15 cellular contexts compared by ENCODE assay signal in genomic region chr17:59451706-59452105, GRCh38.
DNase-seq lines count a peak whose midpoint lies in the region; ATAC-seq, FAIRE-seq and TF ChIP-seq lines count a peak whose summit lies in the region.
"Had no signal": no experiment of that assay in that cellular context is flagged by ENCODE, and none has a peak within 500 bp of the region (broad histone marks: within the 10 kb centered on the region; RNA-seq: fewer than 3 reads in every experiment).

No MANE protein-coding gene starts in this region.

- H3K9me3 ChIP-seq in breast epithelium, result no peaks in the 10 kb centered on the region
- no peaks in the 10 kb centered on the region for H3K9me3 ChIP-seq in small intestine (ENCODE audit: control insufficient read depth, low read depth)
- H3K9me3 ChIP-seq in right atrium auricular region, result no peaks in the 10 kb centered on the region
- H3K9me3 ChIP-seq: heart left ventricle, ovary, vagina had no signal

- BruUV-seq in MCF 10A (replicated peaks; lab: Mats Ljungman, UMichigan), result no TSS peak

- POLR2A ChIA-PET in MCF 10A (lab: Yijun Ruan, JAX), result interaction anchor here (0.6 to 1.3 kb wide), 6 partner anchors 10 to 95 kb away, joined by 3 to 4 read pairs (median 3); no protein-coding TSS in a partner anchor

- ATAC-seq in stimulated activated effector memory CD8-positive, alpha-beta T cell treated with anti-CD3 and anti-CD28 coated beads, Interleukin-12 subunit alpha, Interleukin-12 subunit beta, amount 100 ng/mL, for 72 hours, result no peak
- no peak for ATAC-seq in HG02885 (IDR thresholded peaks at IDR 0.05; ENCODE audit: poor library complexity, unreplicated experiment)
- ATAC-seq: heart left ventricle had no signal

- H3K27me3 ChIP-seq in breast epithelium (no peaks in the 10 kb centered on the region), small intestine (ENCODE audit: control insufficient read depth in 2 of 2, insufficient read depth in 2 of 2, low read length in 2 of 2) (no peaks in the 10 kb centered on the region), right atrium auricular region (no peaks in the 10 kb centered on the region)
- H3K27me3 ChIP-seq: heart left ventricle, ovary, vagina had no signal

- H3K9me3 Mint-ChIP-seq in MCF 10A (ENCODE audit: unreplicated experiment), result no peaks in the 10 kb centered on the region
- no peaks in the 10 kb centered on the region for H3K9me3 Mint-ChIP-seq in stimulated activated effector memory CD8-positive, alpha-beta T cell treated with anti-CD3 and anti-CD28 coated beads, Interleukin-12 subunit alpha, Interleukin-12 subunit beta, amount 100 ng/mL, for 72 hours
- H3K9me3 Mint-ChIP-seq: activated B cell treated with CpG ODN at 0.5 μM for 24 hours had no signal

- H3K4me1 ChIP-seq in breast epithelium, result no peaks in the 10 kb centered on the region
- H3K4me1 ChIP-seq in small intestine (ENCODE audit: control insufficient read depth in 2 of 2, insufficient read depth in 1 of 2, low read depth in 1 of 2, low read length in 1 of 2), result no peaks in the 10 kb centered on the region
- no peaks in the 10 kb centered on the region for H3K4me1 ChIP-seq in right atrium auricular region
- H3K4me1 ChIP-seq: vagina had no signal

- no peaks in the 10 kb centered on the region for H3K27me3 Mint-ChIP-seq in MCF 10A (ENCODE audit: insufficient read depth, unreplicated experiment)

- intact Hi-C loops in MCF 10A (cut with micrococcal nuclease) (no loop called here), breast epithelium (cut with DNase I; ENCODE audit: low total_unique reads) (no loop called here)

- CTCF ChIA-PET in MCF 10A (lab: Yijun Ruan, JAX), result interaction anchor here (1.0 to 2.6 kb wide), 5 partner anchors 10 to 141 kb away, joined by 3 to 21 read pairs (median 10); no protein-coding TSS in a partner anchor

- DNase-seq in MCF 10A (ENCODE audit: unreplicated experiment) (peak; percentile 58), breast epithelium (ENCODE audit: low spot score in 2 of 2) (no peak), SW480 (ENCODE audit: low spot score) (peak; percentile 19), fibroblast of villous mesenchyme (ENCODE audit: low read depth) (peak; percentile 32), small intestine (peak; percentile 31), right atrium auricular region (ENCODE audit: low spot score) (no peak)
- no peak for DNase-seq in stimulated activated effector memory CD8-positive, alpha-beta T cell treated with anti-CD3 and anti-CD28 coated beads, Interleukin-12 subunit alpha, Interleukin-12 subunit beta, amount 100 ng/mL, for 72 hours (ENCODE audit: low spot score in 2 of 2)
- DNase-seq: activated B cell treated with CpG ODN at 0.5 μM for 24 hours, amniotic stem cell, heart left ventricle, NCI-H748 treated with DMSO at 0.1 percent for 48 hours, ovary had no signal

- FAIRE-seq in small intestine (lab: Jason Lieb, UNC), result no peak
- FAIRE-seq: GM12891 had no signal

- H3K4me1 Mint-ChIP-seq in MCF 10A (ENCODE audit: insufficient read depth, unreplicated experiment), result peaks cover 6% of the 10 kb centered on the region
- H3K4me1 Mint-ChIP-seq in stimulated activated effector memory CD8-positive, alpha-beta T cell treated with anti-CD3 and anti-CD28 coated beads, Interleukin-12 subunit alpha, Interleukin-12 subunit beta, amount 100 ng/mL, for 72 hours, result no peaks in the 10 kb centered on the region
- H3K4me1 Mint-ChIP-seq: activated B cell treated with CpG ODN at 0.5 μM for 24 hours had no signal

- no peak overlapping the region for H3K4me3 Mint-ChIP-seq in MCF 10A (ENCODE audit: unreplicated experiment)
- H3K4me3 Mint-ChIP-seq in stimulated activated effector memory CD8-positive, alpha-beta T cell treated with anti-CD3 and anti-CD28 coated beads, Interleukin-12 subunit alpha, Interleukin-12 subunit beta, amount 100 ng/mL, for 72 hours, result no peak overlapping the region
- H3K4me3 Mint-ChIP-seq: activated B cell treated with CpG ODN at 0.5 μM for 24 hours had no signal

- 30 to 42% (median 35%) methylated on average over 5 of the region's 5 CpGs for whole genome bisulfite sequencing in small intestine, 3 donors

- H3K4me3 ChIP-seq in breast epithelium (no peak overlapping the region), fibroblast of villous mesenchyme (ENCODE audit: low read depth, low read length) (no peak overlapping the region), small intestine (ENCODE audit: low read depth in 1 of 2, low read length in 2 of 2) (no peak overlapping the region), right atrium auricular region (no peak overlapping the region)
- H3K4me3 ChIP-seq: heart left ventricle, ovary, vagina had no signal

- H3K27ac ChIP-seq in breast epithelium, result no peak overlapping the region
- no peak overlapping the region for H3K27ac ChIP-seq in small intestine (ENCODE audit: low read depth in 1 of 2, low read length in 1 of 2)
- H3K27ac ChIP-seq in right atrium auricular region, result no peak overlapping the region
- H3K27ac ChIP-seq: heart left ventricle, ovary, vagina had no signal

- no peaks in the 10 kb centered on the region for H3K36me3 Mint-ChIP-seq in MCF 10A (ENCODE audit: insufficient read depth, unreplicated experiment)
- no peaks in the 10 kb centered on the region for H3K36me3 Mint-ChIP-seq in stimulated activated effector memory CD8-positive, alpha-beta T cell treated with anti-CD3 and anti-CD28 coated beads, Interleukin-12 subunit alpha, Interleukin-12 subunit beta, amount 100 ng/mL, for 72 hours

- H3K27ac Mint-ChIP-seq in MCF 10A (ENCODE audit: low read depth, unreplicated experiment), result peak overlapping the region; percentile 47
- H3K27ac Mint-ChIP-seq in stimulated activated effector memory CD8-positive, alpha-beta T cell treated with anti-CD3 and anti-CD28 coated beads, Interleukin-12 subunit alpha, Interleukin-12 subunit beta, amount 100 ng/mL, for 72 hours, result no peak overlapping the region
- H3K27ac Mint-ChIP-seq: activated B cell treated with CpG ODN at 0.5 μM for 24 hours had no signal

- no peak for TF ChIP-seq POLR2A in breast epithelium (IDR thresholded peaks at IDR 0.05)

- H3K36me3 ChIP-seq in breast epithelium, result no peaks in the 10 kb centered on the region
- H3K36me3 ChIP-seq in small intestine (ENCODE audit: control insufficient read depth in 2 of 2, insufficient read depth in 2 of 2, low read length in 2 of 2), result peaks cover 0 to 2% of the 10 kb centered on the region in 2 donors
- H3K36me3 ChIP-seq in right atrium auricular region, result no peaks in the 10 kb centered on the region
- H3K36me3 ChIP-seq: heart left ventricle, ovary, vagina had no signal

- TF ChIP-seq CTCF in MCF 10A (IDR thresholded peaks at IDR 0.05; ENCODE audit: unreplicated experiment) (no peak), breast epithelium (IDR thresholded peaks at IDR 0.05) (no peak), fibroblast of villous mesenchyme (IDR thresholded peaks at IDR 0.05; ENCODE audit: insufficient read depth, low read depth, low read length) (no peak), right atrium auricular region (IDR thresholded peaks at IDR 0.05) (no peak)

Comparison
In these comparisons a context has a peak if more than half of its experiments do, and no peak if none do; other contexts are left out.
1. DNase-seq: peak in MCF 10A (single experiment), SW480 (single experiment), fibroblast of villous mesenchyme (single experiment) and small intestine (single experiment); none in breast epithelium (0 of 2), stimulated activated effector memory CD8-positive, alpha-beta T cell treated with anti-CD3 and anti-CD28 coated beads, Interleukin-12 subunit alpha, Interleukin-12 subunit beta, amount 100 ng/mL, for 72 hours (0 of 2) and right atrium auricular region (single experiment).